1 cellular context compared by ENCODE assay signal in genomic region chr10:3099291-3100092, GRCh38.
TF ChIP-seq lines count a peak whose summit lies in the region.

No MANE protein-coding gene starts in this region.

TF ChIP-seq in WTC11, 78 proteins besides CTCF, POLR2A, EP300 and RAD21 (continued from another document):
- TF ChIP-seq, protein P1, sequence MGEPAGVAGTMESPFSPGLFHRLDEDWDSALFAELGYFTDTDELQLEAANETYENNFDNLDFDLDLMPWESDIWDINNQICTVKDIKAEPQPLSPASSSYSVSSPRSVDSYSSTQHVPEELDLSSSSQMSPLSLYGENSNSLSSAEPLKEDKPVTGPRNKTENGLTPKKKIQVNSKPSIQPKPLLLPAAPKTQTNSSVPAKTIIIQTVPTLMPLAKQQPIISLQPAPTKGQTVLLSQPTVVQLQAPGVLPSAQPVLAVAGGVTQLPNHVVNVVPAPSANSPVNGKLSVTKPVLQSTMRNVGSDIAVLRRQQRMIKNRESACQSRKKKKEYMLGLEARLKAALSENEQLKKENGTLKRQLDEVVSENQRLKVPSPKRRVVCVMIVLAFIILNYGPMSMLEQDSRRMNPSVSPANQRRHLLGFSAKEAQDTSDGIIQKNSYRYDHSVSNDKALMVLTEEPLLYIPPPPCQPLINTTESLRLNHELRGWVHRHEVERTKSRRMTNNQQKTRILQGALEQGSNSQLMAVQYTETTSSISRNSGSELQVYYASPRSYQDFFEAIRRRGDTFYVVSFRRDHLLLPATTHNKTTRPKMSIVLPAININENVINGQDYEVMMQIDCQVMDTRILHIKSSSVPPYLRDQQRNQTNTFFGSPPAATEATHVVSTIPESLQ (CRISPR knock-in tag; IDR thresholded peaks at IDR 0.05), result no peak
- TF ChIP-seq PRRX2 (CRISPR knock-in tag; IDR thresholded peaks at IDR 0.05) (no peak), ZNF423 (CRISPR knock-in tag; IDR thresholded peaks at IDR 0.05) (no peak), FOXJ3 (CRISPR knock-in tag; IDR thresholded peaks at IDR 0.05; ENCODE audit: borderline replicate concordance) (no peak)
- TF ChIP-seq, protein P2, sequence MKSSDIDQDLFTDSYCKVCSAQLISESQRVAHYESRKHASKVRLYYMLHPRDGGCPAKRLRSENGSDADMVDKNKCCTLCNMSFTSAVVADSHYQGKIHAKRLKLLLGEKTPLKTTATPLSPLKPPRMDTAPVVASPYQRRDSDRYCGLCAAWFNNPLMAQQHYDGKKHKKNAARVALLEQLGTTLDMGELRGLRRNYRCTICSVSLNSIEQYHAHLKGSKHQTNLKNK (CRISPR knock-in tag; IDR thresholded peaks at IDR 0.05), result no peak
